ENCODE assay signal across 15 cellular contexts in genomic region chr1:73770109-73770905, GRCh38.
DNase-seq lines count a peak whose midpoint lies in the region; ATAC-seq and TF ChIP-seq lines count a peak whose summit lies in the region.
"Had no signal": no experiment of that assay in that cellular context is flagged by ENCODE, and none has a peak within 500 bp of the region (broad histone marks: within the 10 kb centered on the region; RNA-seq: fewer than 3 reads in every experiment).

No MANE protein-coding gene starts in this region.

- H3K4me3 ChIP-seq in lower lobe of right lung (no peak overlapping the region), upper lobe of left lung (no peak overlapping the region)
- H3K4me3 ChIP-seq: A549, GM12878, GM23338 had no signal

- H3K27ac ChIP-seq in lower lobe of right lung (no peak overlapping the region), upper lobe of left lung (no peak overlapping the region)
- H3K27ac ChIP-seq: A549, C4-2B had no signal

- ATAC-seq in lower lobe of right lung (peak; percentile 24 to 59), upper lobe of left lung (ENCODE audit: low FRiP score in 2 of 2) (peak; percentile 49 to 62), GM18502 (IDR thresholded peaks at IDR 0.05; ENCODE audit: poor library complexity, unreplicated experiment) (no peak)
- no peak for ATAC-seq in activated naive CD4-positive, alpha-beta T cell treated with anti-CD3 and anti-CD28 coated beads, Interleukin-2, amount 50 U/mL, for 72 hours
- ATAC-seq: A549, GM12878, GM23338 had no signal

- no peaks in the 10 kb centered on the region for H3K4me1 Mint-ChIP-seq in chondrocyte (ENCODE audit: low read depth)
- H3K4me1 Mint-ChIP-seq in osteocyte (ENCODE audit: unreplicated experiment), result no peaks in the 10 kb centered on the region
- H3K4me1 Mint-ChIP-seq: CD4-positive, alpha-beta memory T cell; GM23338 had no signal

- no peaks in the 10 kb centered on the region for H3K27me3 Mint-ChIP-seq in chondrocyte (ENCODE audit: low read depth)
- no peaks in the 10 kb centered on the region for H3K27me3 Mint-ChIP-seq in osteocyte (ENCODE audit: unreplicated experiment)
- H3K27me3 Mint-ChIP-seq: CD4-positive, alpha-beta memory T cell had no signal

- peak; percentile 70 for DNase-seq in chondrocyte (ENCODE audit: low spot score)
- no peak for DNase-seq in lower lobe of right lung
- peak; percentile 67 for DNase-seq in osteocyte (ENCODE audit: extremely low spot score, unreplicated experiment)
- peak in 1 of 2 donors; percentile 38 for DNase-seq in upper lobe of left lung
- DNase-seq in HPDE6-E6E7 (ENCODE audit: extremely low spot score), result no peak
- no peak for DNase-seq in activated naive CD4-positive, alpha-beta T cell treated with anti-CD3 and anti-CD28 coated beads, Interleukin-2, amount 50 U/mL, for 72 hours (ENCODE audit: low spot score in 2 of 2)
- DNase-seq: BE2C; CD4-positive, alpha-beta memory T cell; DMS79; H7 had no signal

- H3K36me3 Mint-ChIP-seq in chondrocyte (ENCODE audit: low read depth), result no peaks in the 10 kb centered on the region
- no peaks in the 10 kb centered on the region for H3K36me3 Mint-ChIP-seq in osteocyte (ENCODE audit: unreplicated experiment)
- H3K36me3 Mint-ChIP-seq in activated naive CD4-positive, alpha-beta T cell treated with anti-CD3 and anti-CD28 coated beads, Interleukin-2, amount 50 U/mL, for 72 hours, result no peaks in the 10 kb centered on the region
- H3K36me3 Mint-ChIP-seq: CD4-positive, alpha-beta memory T cell had no signal

- H3K4me1 ChIP-seq in lower lobe of right lung (no peaks in the 10 kb centered on the region), upper lobe of left lung (peaks cover 0 to 3% (median 0%) of the 10 kb centered on the region in 4 donors)
- H3K4me1 ChIP-seq: A549, BE2C had no signal

- H3K36me3 ChIP-seq in lower lobe of right lung (no peaks in the 10 kb centered on the region), upper lobe of left lung (no peaks in the 10 kb centered on the region)
- H3K36me3 ChIP-seq: BE2C had no signal

- H3K27me3 ChIP-seq in lower lobe of right lung (ENCODE audit: low read depth) (no peaks in the 10 kb centered on the region), upper lobe of left lung (no peaks in the 10 kb centered on the region)
- H3K27me3 ChIP-seq: BE2C had no signal

- TF ChIP-seq CTCF in chondrocyte (IDR thresholded peaks at IDR 0.05) (no peak), lower lobe of right lung (IDR thresholded peaks at IDR 0.05) (no peak), osteocyte (IDR thresholded peaks at IDR 0.05) (no peak), upper lobe of left lung (IDR thresholded peaks at IDR 0.05) (no peak)

- H3K4me3 Mint-ChIP-seq in chondrocyte (ENCODE audit: unreplicated experiment), result no peak overlapping the region
- H3K4me3 Mint-ChIP-seq in osteocyte (ENCODE audit: unreplicated experiment), result no peak overlapping the region
- H3K4me3 Mint-ChIP-seq: CD4-positive, alpha-beta memory T cell; GM23338 had no signal

- 77 to 93% methylated on average over 3 to 8 of the region's 10 CpGs for WGBS in upper lobe of left lung, 2 donors

- no peak for TF ChIP-seq EP300 in upper lobe of left lung (IDR thresholded peaks at IDR 0.05)

- H3K27ac Mint-ChIP-seq in chondrocyte (ENCODE audit: unreplicated experiment) (no peak overlapping the region), osteocyte (ENCODE audit: unreplicated experiment) (no peak overlapping the region)
- H3K27ac Mint-ChIP-seq in activated naive CD4-positive, alpha-beta T cell treated with anti-CD3 and anti-CD28 coated beads, Interleukin-2, amount 50 U/mL, for 72 hours, result no peak overlapping the region
- H3K27ac Mint-ChIP-seq: CD4-positive, alpha-beta memory T cell; GM23338 had no signal

- intact Hi-C loops in lower lobe of right lung (cut with DNase I), result no loop called here

- H3K9me3 ChIP-seq in lower lobe of right lung (no peaks in the 10 kb centered on the region), upper lobe of left lung (peaks cover 0 to 3% (median 0%) of the 10 kb centered on the region in 4 donors)
- H3K9me3 ChIP-seq: A549, BE2C had no signal

- TF ChIP-seq POLR2A in upper lobe of left lung (IDR thresholded peaks at IDR 0.05), result no peak

- no peaks in the 10 kb centered on the region for H3K9me3 Mint-ChIP-seq in chondrocyte (ENCODE audit: low read depth)
- H3K9me3 Mint-ChIP-seq in osteocyte (ENCODE audit: unreplicated experiment), result no peaks in the 10 kb centered on the region
- H3K9me3 Mint-ChIP-seq in activated naive CD4-positive, alpha-beta T cell treated with anti-CD3 and anti-CD28 coated beads, Interleukin-2, amount 50 U/mL, for 72 hours, result peaks cover 0 to 8% of the 10 kb centered on the region in 2 donors
- H3K9me3 Mint-ChIP-seq: GM23338 had no signal

Comparison
In these comparisons a context has a peak if more than half of its experiments do, and no peak if none do; other contexts are left out.
1. DNase-seq: peak in chondrocyte (single experiment) and osteocyte (single experiment); none in lower lobe of right lung (single experiment), HPDE6-E6E7 (single experiment) and activated naive CD4-positive, alpha-beta T cell treated with anti-CD3 and anti-CD28 coated beads, Interleukin-2, amount 50 U/mL, for 72 hours (0 of 2).
2. ATAC-seq: peak in lower lobe of right lung (2 of 2) and upper lobe of left lung (2 of 2); none in GM18502 (single experiment) and activated naive CD4-positive, alpha-beta T cell treated with anti-CD3 and anti-CD28 coated beads, Interleukin-2, amount 50 U/mL, for 72 hours (0 of 2).